Comparison of ENCODE assay signal across 1 cellular context in genomic region chr20:55103188-55103587, GRCh38.
TF ChIP-seq lines count a peak whose summit lies in the region.

No MANE protein-coding gene starts in this region.

TF ChIP-seq in K562, 482 proteins besides CTCF, POLR2A, EP300 and RAD21 (continued from another document and continues in another):
- TF ChIP-seq CBFA2T3 (IDR thresholded peaks at IDR 0.05) (peak; percentile 91), CCNT2 (IDR thresholded peaks at IDR 0.05; ENCODE audit: borderline replicate concordance, extremely low read depth, insufficient read length, low read depth, low read length) (peak; percentile 65), HDAC2 (IDR thresholded peaks at IDR 0.05) (no peak), VEZF1 (CRISPR knock-in tag; IDR thresholded peaks at IDR 0.05) (peak; percentile 38; the same call in 1 of the 2 replicates), NR2C2 (CRISPR knock-in tag; IDR thresholded peaks at IDR 0.05) (no peak), NR2C2 (tag; IDR thresholded peaks at IDR 0.05) (no peak), HDAC1 (IDR thresholded peaks at IDR 0.05) (0 out of 4 replicates have a peak, but pooled peaks of 1 of the 2 experiments have one; percentile 20), MYBL2 (IDR thresholded peaks at IDR 0.05; ENCODE audit: low read depth) (peak; percentile 74; the same call in 1 of the 2 replicates), MYBL2 (CRISPR knock-in tag; IDR thresholded peaks at IDR 0.05; ENCODE audit: borderline replicate concordance) (no peak), ZNF224 (CRISPR knock-in tag; IDR thresholded peaks at IDR 0.05) (no peak), DACH1 (IDR thresholded peaks at IDR 0.05; ENCODE audit: partially characterized antibody) (no peak), POLR2AphosphoS5 (IDR thresholded peaks at IDR 0.05; ENCODE audit: control insufficient read depth, insufficient read depth, low read depth, low read length) (peak; percentile 79), CHD1 (IDR thresholded peaks at IDR 0.05; ENCODE audit: low read length) (no peak), ZNF699 (CRISPR knock-in tag; IDR thresholded peaks at IDR 0.05; ENCODE audit: insufficient replicate concordance) (no peak), ZNF431 (CRISPR knock-in tag; IDR thresholded peaks at IDR 0.05) (no peak), FOXJ2 (tag; IDR thresholded peaks at IDR 0.05) (no peak), MAX (CRISPR knock-in tag; IDR thresholded peaks at IDR 0.05) (no peak), ZNF668 (CRISPR knock-in tag; IDR thresholded peaks at IDR 0.05) (peak; percentile 81; the same call in 1 of the 2 replicates), FOXK2 (conservative IDR thresholded peaks at IDR 0.05 in 1 of 2, IDR thresholded peaks at IDR 0.05 in 1 of 2; ENCODE audit: low read depth in 2 of 2) (peak; percentile 41 to 47; a peak in 1 of 4 replicates), SETDB1 (IDR thresholded peaks at IDR 0.05; ENCODE audit: low read length) (no peak), NCOA1 (IDR thresholded peaks at IDR 0.05; ENCODE audit: low read depth) (peak; percentile 42; the same call in 1 of the 2 replicates), NRF1 (conservative IDR thresholded peaks at IDR 0.05 in 1 of 2, IDR thresholded peaks at IDR 0.05 in 1 of 2) (peak; percentile 39 to 40; a peak in 3 of 4 replicates), ZNF512 (tag; IDR thresholded peaks at IDR 0.05) (no peak), ZFP1 (CRISPR knock-in tag; IDR thresholded peaks at IDR 0.05) (peak; percentile 42; the same call in 1 of the 2 replicates), GTF2F1 (IDR thresholded peaks at IDR 0.05; ENCODE audit: low read depth, low read length) (no peak), ZFX (CRISPR knock-in tag; IDR thresholded peaks at IDR 0.05) (no peak), CBX5 (IDR thresholded peaks at IDR 0.05; ENCODE audit: borderline replicate concordance, low read depth) (no peak), IRF2 (CRISPR knock-in tag; IDR thresholded peaks at IDR 0.05) (no peak), SPI1 (IDR thresholded peaks at IDR 0.05; ENCODE audit: borderline replicate concordance, low read depth, low read length) (peak; percentile 50; the same call in 1 of the 2 replicates), SRF (CRISPR knock-in tag; IDR thresholded peaks at IDR 0.05) (no peak), MCM2 (IDR thresholded peaks at IDR 0.05; ENCODE audit: low read depth) (no peak), TCF15 (CRISPR knock-in tag; IDR thresholded peaks at IDR 0.05) (peak; percentile 92), GATAD2A (IDR thresholded peaks at IDR 0.05) (peak; percentile 70; the same call in 1 of the 2 replicates), RBM22 (IDR thresholded peaks at IDR 0.05; ENCODE audit: low read depth, low read length, poor library complexity, severe bottlenecking) (no peak), ZNF274 (IDR thresholded peaks at IDR 0.05; ENCODE audit: borderline replicate concordance, low read depth, low read length) (no peak), ZBTB12 (CRISPR knock-in tag; IDR thresholded peaks at IDR 0.05) (0 out of 2 replicates have a peak, but pooled peaks have one; percentile 33), ZNF589 (CRISPR knock-in tag; IDR thresholded peaks at IDR 0.05; ENCODE audit: low read depth) (no peak), PTRF (tag; IDR thresholded peaks at IDR 0.05) (no peak), NR2F6 (CRISPR knock-in tag; IDR thresholded peaks at IDR 0.05) (no peak), ZNF232 (CRISPR knock-in tag; IDR thresholded peaks at IDR 0.05) (no peak), PBX2 (CRISPR knock-in tag; IDR thresholded peaks at IDR 0.05; ENCODE audit: low read depth) (no peak), PBX2 (tag; conservative IDR thresholded peaks at IDR 0.05; ENCODE audit: low read depth) (0 out of 2 replicates have a peak, but pooled peaks have one; percentile 14), ZKSCAN3 (CRISPR knock-in tag; IDR thresholded peaks at IDR 0.05) (no peak), MECOM (CRISPR knock-in tag; IDR thresholded peaks at IDR 0.05) (0 out of 2 replicates have a peak, but pooled peaks have one; percentile 68), BCL6 (CRISPR knock-in tag; IDR thresholded peaks at IDR 0.05) (no peak), PTBP1 (IDR thresholded peaks at IDR 0.05; ENCODE audit: low read depth, low read length) (no peak)
- TF ChIP-seq, protein P1, sequence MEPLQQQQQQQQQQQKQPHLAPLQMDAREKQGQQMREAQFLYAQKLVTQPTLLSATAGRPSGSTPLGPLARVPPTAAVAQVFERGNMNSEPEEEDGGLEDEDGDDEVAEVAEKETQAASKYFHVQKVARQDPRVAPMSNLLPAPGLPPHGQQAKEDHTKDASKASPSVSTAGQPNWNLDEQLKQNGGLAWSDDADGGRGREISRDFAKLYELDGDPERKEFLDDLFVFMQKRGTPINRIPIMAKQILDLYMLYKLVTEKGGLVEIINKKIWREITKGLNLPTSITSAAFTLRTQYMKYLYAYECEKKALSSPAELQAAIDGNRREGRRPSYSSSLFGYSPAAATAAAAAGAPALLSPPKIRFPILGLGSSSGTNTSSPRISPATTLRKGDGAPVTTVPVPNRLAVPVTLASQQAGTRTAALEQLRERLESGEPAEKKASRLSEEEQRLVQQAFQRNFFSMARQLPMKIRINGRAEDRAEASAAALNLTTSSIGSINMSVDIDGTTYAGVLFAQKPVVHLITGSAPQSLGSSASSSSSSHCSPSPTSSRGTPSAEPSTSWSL (CRISPR knock-in tag; IDR thresholded peaks at IDR 0.05; ENCODE audit: borderline replicate concordance), result no peak
- TF ChIP-seq, protein P2, sequence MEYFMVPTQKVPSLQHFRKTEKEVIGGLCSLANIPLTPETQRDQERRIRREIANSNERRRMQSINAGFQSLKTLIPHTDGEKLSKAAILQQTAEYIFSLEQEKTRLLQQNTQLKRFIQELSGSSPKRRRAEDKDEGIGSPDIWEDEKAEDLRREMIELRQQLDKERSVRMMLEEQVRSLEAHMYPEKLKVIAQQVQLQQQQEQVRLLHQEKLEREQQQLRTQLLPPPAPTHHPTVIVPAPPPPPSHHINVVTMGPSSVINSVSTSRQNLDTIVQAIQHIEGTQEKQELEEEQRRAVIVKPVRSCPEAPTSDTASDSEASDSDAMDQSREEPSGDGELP (CRISPR knock-in tag; IDR thresholded peaks at IDR 0.05; ENCODE audit: borderline replicate concordance), result no peak
- TF ChIP-seq, protein P3, sequence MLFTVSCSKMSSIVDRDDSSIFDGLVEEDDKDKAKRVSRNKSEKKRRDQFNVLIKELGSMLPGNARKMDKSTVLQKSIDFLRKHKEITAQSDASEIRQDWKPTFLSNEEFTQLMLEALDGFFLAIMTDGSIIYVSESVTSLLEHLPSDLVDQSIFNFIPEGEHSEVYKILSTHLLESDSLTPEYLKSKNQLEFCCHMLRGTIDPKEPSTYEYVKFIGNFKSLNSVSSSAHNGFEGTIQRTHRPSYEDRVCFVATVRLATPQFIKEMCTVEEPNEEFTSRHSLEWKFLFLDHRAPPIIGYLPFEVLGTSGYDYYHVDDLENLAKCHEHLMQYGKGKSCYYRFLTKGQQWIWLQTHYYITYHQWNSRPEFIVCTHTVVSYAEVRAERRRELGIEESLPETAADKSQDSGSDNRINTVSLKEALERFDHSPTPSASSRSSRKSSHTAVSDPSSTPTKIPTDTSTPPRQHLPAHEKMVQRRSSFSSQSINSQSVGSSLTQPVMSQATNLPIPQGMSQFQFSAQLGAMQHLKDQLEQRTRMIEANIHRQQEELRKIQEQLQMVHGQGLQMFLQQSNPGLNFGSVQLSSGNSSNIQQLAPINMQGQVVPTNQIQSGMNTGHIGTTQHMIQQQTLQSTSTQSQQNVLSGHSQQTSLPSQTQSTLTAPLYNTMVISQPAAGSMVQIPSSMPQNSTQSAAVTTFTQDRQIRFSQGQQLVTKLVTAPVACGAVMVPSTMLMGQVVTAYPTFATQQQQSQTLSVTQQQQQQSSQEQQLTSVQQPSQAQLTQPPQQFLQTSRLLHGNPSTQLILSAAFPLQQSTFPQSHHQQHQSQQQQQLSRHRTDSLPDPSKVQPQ (CRISPR knock-in tag; IDR thresholded peaks at IDR 0.05; ENCODE audit: borderline replicate concordance), result 0 out of 2 replicates have a peak, but pooled peaks have one; percentile 38
- TF ChIP-seq, protein P4, sequence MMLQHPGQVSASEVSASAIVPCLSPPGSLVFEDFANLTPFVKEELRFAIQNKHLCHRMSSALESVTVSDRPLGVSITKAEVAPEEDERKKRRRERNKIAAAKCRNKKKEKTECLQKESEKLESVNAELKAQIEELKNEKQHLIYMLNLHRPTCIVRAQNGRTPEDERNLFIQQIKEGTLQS (IDR thresholded peaks at IDR 0.05), result no peak
- TF ChIP-seq, protein P4 (CRISPR knock-in tag; conservative IDR thresholded peaks at IDR 0.05), result no peak
- TF ChIP-seq, protein P5, sequence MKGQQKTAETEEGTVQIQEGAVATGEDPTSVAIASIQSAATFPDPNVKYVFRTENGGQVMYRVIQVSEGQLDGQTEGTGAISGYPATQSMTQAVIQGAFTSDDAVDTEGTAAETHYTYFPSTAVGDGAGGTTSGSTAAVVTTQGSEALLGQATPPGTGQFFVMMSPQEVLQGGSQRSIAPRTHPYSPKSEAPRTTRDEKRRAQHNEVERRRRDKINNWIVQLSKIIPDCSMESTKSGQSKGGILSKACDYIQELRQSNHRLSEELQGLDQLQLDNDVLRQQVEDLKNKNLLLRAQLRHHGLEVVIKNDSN (CRISPR knock-in tag; IDR thresholded peaks at IDR 0.05), result no peak
- TF ChIP-seq, protein P6, sequence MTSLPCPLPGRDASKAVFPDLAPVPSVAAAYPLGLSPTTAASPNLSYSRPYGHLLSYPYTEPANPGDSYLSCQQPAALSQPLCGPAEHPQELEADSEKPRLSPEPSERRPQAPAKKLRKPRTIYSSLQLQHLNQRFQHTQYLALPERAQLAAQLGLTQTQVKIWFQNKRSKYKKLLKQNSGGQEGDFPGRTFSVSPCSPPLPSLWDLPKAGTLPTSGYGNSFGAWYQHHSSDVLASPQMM (CRISPR knock-in tag; IDR thresholded peaks at IDR 0.05), result no peak
- TF ChIP-seq, protein P7, sequence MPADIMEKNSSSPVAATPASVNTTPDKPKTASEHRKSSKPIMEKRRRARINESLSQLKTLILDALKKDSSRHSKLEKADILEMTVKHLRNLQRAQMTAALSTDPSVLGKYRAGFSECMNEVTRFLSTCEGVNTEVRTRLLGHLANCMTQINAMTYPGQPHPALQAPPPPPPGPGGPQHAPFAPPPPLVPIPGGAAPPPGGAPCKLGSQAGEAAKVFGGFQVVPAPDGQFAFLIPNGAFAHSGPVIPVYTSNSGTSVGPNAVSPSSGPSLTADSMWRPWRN (IDR thresholded peaks at IDR 0.05; ENCODE audit: low read depth), result peak; percentile 31; the same call in 1 of the 2 replicates
